ENCODE assay signal across 11 cellular contexts in the genomic region with DNA sequence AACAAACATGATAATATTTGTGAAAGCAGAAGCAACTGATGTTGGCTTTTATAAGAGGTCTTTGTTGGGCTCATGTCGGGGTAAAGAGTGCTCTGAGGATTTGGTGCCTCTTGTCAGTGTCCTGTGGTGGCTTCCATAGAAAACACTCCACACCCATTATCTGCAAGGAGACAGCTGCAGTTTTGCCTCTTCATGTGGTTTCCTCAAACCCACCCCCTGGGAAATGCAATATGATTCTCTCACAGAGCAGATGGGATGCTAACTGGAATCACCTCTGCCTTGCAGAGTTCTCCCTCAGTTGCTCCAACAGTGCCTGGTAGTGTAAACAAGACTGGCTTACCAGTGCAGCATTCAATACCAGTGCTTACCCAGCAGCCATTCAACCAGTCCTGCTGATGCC.
"Had no signal": no experiment of that assay in that cellular context is flagged by ENCODE, and none has a peak within 500 bp of the region (broad histone marks: within the 10 kb centered on the region; RNA-seq: fewer than 3 reads in every experiment).

No MANE protein-coding gene starts in this region.

- ATAC-seq: effector memory CD8-positive, alpha-beta T cell; lower lobe of right lung had no signal

- H3K27ac ChIP-seq: lower lobe of right lung, stomach had no signal

- H3K4me3 ChIP-seq: lower lobe of right lung, stomach had no signal

- DNase-seq: activated CD4-positive, alpha-beta T cell treated with anti-CD3 and anti-CD28 coated beads, Interleukin-2, amount 50 U/mL, for 1 hour; activated naive CD4-positive, alpha-beta T cell treated with anti-CD3 and anti-CD28 coated beads for 36 hours; activated T-cell treated with anti-CD3 and anti-CD28 coated beads for 4 hours; effector memory CD8-positive, alpha-beta T cell; hypothalamus; kidney glomerular epithelial cell; lower lobe of right lung; midbrain; naive B cell; small intestine; stomach had no signal
